Comparison of ENCODE assay signal across 17 cellular contexts in the genomic region with DNA sequence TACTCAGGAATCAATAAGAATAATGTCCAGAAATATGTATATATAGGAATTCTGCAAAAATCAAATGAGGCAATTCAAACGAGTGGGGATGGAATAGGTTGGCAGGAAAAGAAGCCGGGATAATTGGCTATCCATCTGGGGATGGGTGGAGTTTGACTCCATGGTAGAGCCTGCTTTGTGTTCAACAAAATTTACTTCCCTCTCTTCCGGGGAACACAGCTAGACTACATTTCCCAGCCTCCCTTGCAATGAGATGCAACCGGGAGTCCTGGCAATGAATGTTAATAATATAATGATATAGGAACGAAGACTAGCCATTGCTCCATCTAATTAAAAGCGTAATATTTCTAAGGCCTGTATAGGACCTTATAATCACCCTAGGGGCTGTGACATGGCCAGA.
DNase-seq lines count a peak whose midpoint lies in the region; ATAC-seq and TF ChIP-seq lines count a peak whose summit lies in the region.
"Had no signal": no experiment of that assay in that cellular context is flagged by ENCODE, and none has a peak within 500 bp of the region (broad histone marks: within the 10 kb centered on the region; RNA-seq: fewer than 3 reads in every experiment).

No MANE protein-coding gene starts in this region.

- no peak for TF ChIP-seq POLR2A in upper lobe of left lung (IDR thresholded peaks at IDR 0.05)

- H3K27ac ChIP-seq in HUES64 (ENCODE audit: low read depth, low read length) (no peak overlapping the region), upper lobe of left lung (no peak overlapping the region)
- H3K27ac ChIP-seq: BLaER1, Peyer's patch, SK-N-MC had no signal

- no peaks in the 10 kb centered on the region for H3K36me3 ChIP-seq in HUES64 (ENCODE audit: insufficient read depth, low read length)
- H3K36me3 ChIP-seq in upper lobe of left lung = no peaks in the 10 kb centered on the region
- H3K36me3 ChIP-seq: BLaER1, Peyer's patch had no signal

- peak overlapping the region; percentile 16; the same call in 1 of the 2 replicates for H3K4me3 ChIP-seq in HUES64 (ENCODE audit: low read length)
- H3K4me3 ChIP-seq in upper lobe of left lung = no peak overlapping the region
- H3K4me3 ChIP-seq: BLaER1, Peyer's patch, SK-N-MC had no signal

- peak overlapping the region; percentile 26 for H3K4me3 Mint-ChIP-seq in glutamatergic neuron (ENCODE audit: unreplicated experiment)
- H3K4me3 Mint-ChIP-seq: CD4-positive, alpha-beta memory T cell had no signal

- no peak overlapping the region for H3K9ac ChIP-seq in HUES64 (ENCODE audit: low read depth, low read length)
- H3K9ac ChIP-seq: BLaER1 had no signal

- peaks cover 50% of the 10 kb centered on the region for H3K4me1 Mint-ChIP-seq in glutamatergic neuron (ENCODE audit: low read depth, unreplicated experiment)
- H3K4me1 Mint-ChIP-seq: CD4-positive, alpha-beta memory T cell had no signal

- no peaks in the 10 kb centered on the region for H3K4me1 ChIP-seq in HUES64 (ENCODE audit: insufficient read depth, low read length)
- H3K4me1 ChIP-seq in upper lobe of left lung = no peaks in the 10 kb centered on the region
- H3K4me1 ChIP-seq: BLaER1, Peyer's patch had no signal

- H3K9me3 ChIP-seq in HUES64 (ENCODE audit: insufficient read depth, low read depth, low read length) (no peaks in the 10 kb centered on the region), upper lobe of left lung (no peaks in the 10 kb centered on the region)
- H3K9me3 ChIP-seq: BLaER1, Peyer's patch had no signal

- H3K9me3 Mint-ChIP-seq in glutamatergic neuron (ENCODE audit: unreplicated experiment) = peaks cover 3% of the 10 kb centered on the region

- H3K27me3 ChIP-seq in HUES64 (ENCODE audit: insufficient read depth, low read length) = no peaks in the 10 kb centered on the region
- H3K27me3 ChIP-seq in upper lobe of left lung = no peaks in the 10 kb centered on the region
- H3K27me3 ChIP-seq: BLaER1, Peyer's patch had no signal

- 91% methylated on average over 4 of the region's 6 CpGs for WGBS in HUES64
- WGBS in upper lobe of left lung, 2 donors = 76 to 77% methylated on average over 6 of the region's 6 CpGs

- no peak for TF ChIP-seq EP300 in upper lobe of left lung (IDR thresholded peaks at IDR 0.05)

- no peaks in the 10 kb centered on the region for H3K36me3 Mint-ChIP-seq in glutamatergic neuron (ENCODE audit: unreplicated experiment)
- H3K36me3 Mint-ChIP-seq: CD4-positive, alpha-beta memory T cell had no signal

- no peak for ATAC-seq in upper lobe of left lung (ENCODE audit: low FRiP score in 2 of 2)

- TF ChIP-seq CTCF in glutamatergic neuron (IDR thresholded peaks at IDR 0.05; ENCODE audit: partially characterized antibody, unreplicated experiment) = no peak
- no peak for TF ChIP-seq CTCF in upper lobe of left lung (IDR thresholded peaks at IDR 0.05)

- H3K27me3 Mint-ChIP-seq in glutamatergic neuron (ENCODE audit: unreplicated experiment) = peaks cover 1% of the 10 kb centered on the region

- peak; percentile 76 for DNase-seq in NCI-H69 (lab: John Stamatoyannopoulos, UW)
- no peak for DNase-seq in glutamatergic neuron
- no peak for DNase-seq in SIG-M5 (lab: John Stamatoyannopoulos, UW)
- no peak for DNase-seq in UCSD-AML1 (lab: John Stamatoyannopoulos, UW; ENCODE audit: unreplicated experiment)
- no peak for DNase-seq in upper lobe of left lung
- DNase-seq in globus pallidus (ENCODE audit: low spot score) = no peak
- DNase-seq: CD4-positive, alpha-beta memory T cell; DMS53; NCI-H1436; NCI-H2029; NCI-H226; NCI-H526; NK-92 treated with Interleukin-12 subunit alpha and Interleukin-12 subunit beta, amount 100 ng/mL, for 24 hours; Peyer's patch had no signal

- peak overlapping the region; percentile 34 for H3K27ac Mint-ChIP-seq in glutamatergic neuron (ENCODE audit: unreplicated experiment)
- H3K27ac Mint-ChIP-seq: CD4-positive, alpha-beta memory T cell had no signal
